8 cellular contexts compared by ENCODE assay signal in the genomic region with DNA sequence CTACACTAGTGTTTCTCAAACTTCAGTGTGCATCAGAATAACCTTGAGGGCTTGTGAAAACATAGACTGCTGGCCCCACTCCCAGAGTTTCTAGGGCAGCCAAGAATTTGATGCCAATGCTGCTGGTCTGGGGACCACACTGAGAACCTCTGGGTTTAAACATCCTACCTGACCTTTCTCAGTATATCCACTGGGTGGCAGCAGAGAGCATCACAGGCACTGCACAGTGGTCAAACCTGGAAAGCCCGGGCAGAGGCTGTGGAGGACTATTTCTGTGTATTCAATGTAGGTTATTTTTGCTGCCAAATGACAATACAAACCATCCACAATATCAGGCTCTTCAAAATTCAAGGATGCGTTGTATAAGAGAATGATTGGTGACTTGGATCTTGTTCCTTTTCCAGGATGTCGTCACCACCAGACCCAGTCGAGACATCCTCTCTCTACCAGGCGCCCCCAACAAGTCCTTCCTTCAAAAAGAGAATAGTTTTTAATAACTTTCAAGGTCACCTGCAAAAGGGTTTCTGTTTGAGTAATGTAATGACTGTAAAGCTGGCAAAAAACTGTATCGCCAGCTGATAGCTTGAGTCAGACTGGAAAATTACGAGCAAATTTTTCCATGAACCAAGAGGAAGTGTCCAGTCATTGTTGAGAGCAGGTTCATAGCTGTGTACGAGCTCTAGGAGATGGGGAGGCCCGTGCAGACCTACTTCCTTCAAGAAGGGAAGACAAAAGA. TPM values are rescaled to one million over a fixed set of nuclear protein-coding genes. Genes with fewer than 3 reads are reported as not detected.
DNase-seq lines count a peak whose midpoint lies in the region; ATAC-seq, FAIRE-seq and TF ChIP-seq lines count a peak whose summit lies in the region.

No MANE protein-coding gene starts in this region.

- H3K9me3 ChIP-seq in heart right ventricle = no peaks in the 10 kb centered on the region

- ATAC-seq in HG02623 (IDR thresholded peaks at IDR 0.05; ENCODE audit: unreplicated experiment) = peak; percentile 90
- ATAC-seq in activated naive CD8-positive, alpha-beta T cell treated with anti-CD3 and anti-CD28 coated beads, Interleukin-2, amount 50 U/mL, for 24 hours = peak; percentile 76
- peak; percentile 86 to 94 (median 92) for ATAC-seq in heart right ventricle

- TF ChIP-seq CTCF in heart right ventricle (IDR thresholded peaks at IDR 0.05) = peak; percentile 92 to 98 (median 94)
- peak; percentile 90 for TF ChIP-seq CTCF in retinal pigment epithelial cell (conservative IDR thresholded peaks at IDR 0.05; ENCODE audit: low read depth, low read length)

- no peak for TF ChIP-seq POLR2A in GM12892 (IDR thresholded peaks at IDR 0.05; ENCODE audit: low read depth, low read length)

- peak overlapping the region; percentile 87 for H3K27ac Mint-ChIP-seq in activated naive CD8-positive, alpha-beta T cell treated with anti-CD3 and anti-CD28 coated beads, Interleukin-2, amount 50 U/mL, for 24 hours

- H3K4me1 ChIP-seq in heart right ventricle = peaks cover 0 to 39% (median 25%) of the 10 kb centered on the region in 9 donors

- WGBS in heart right ventricle, 2 donors = 21 to 24% methylated on average over 9 of the region's 9 CpGs

- H3K36me3 ChIP-seq in heart right ventricle = no peaks in the 10 kb centered on the region

- peak; percentile 32 for DNase-seq in GM12892 (ENCODE audit: insufficient read length)
- peak; percentile 70 for DNase-seq in NCI-H1092 treated with DMSO at 0.1 percent for 48 hours (lab: John Stamatoyannopoulos, UW)
- peak; percentile 38 for DNase-seq in T follicular helper cell (ENCODE audit: low read depth)
- peak; percentile 63 for DNase-seq in activated naive CD8-positive, alpha-beta T cell treated with anti-CD3 and anti-CD28 coated beads, Interleukin-2, amount 50 U/mL, for 24 hours
- peak; percentile 47 to 87 for DNase-seq in heart right ventricle
- no peak for DNase-seq in retinal pigment epithelial cell (ENCODE audit: low read depth)
- DNase-seq in HuH-7.5 (ENCODE audit: low spot score) = no peak

- intact Hi-C loops in heart right ventricle (cut with DNase I) = loop anchor here (2.0 to 10.0 kb wide), 20 partner anchors 36 to 514 kb away; partner anchors contain the start of genes POLR2M (in 4 of the 10) and ALDH1A2 (in 2 of the 10)

- peak overlapping the region; percentile 52 for H3K4me3 Mint-ChIP-seq in activated naive CD8-positive, alpha-beta T cell treated with anti-CD3 and anti-CD28 coated beads, Interleukin-2, amount 50 U/mL, for 24 hours

- peak; percentile 93 for FAIRE-seq in GM12892 (lab: Jason Lieb, UNC)

- H3K27me3 ChIP-seq in heart right ventricle = peaks cover 0 to 4% (median 0%) of the 10 kb centered on the region in 7 donors

- H3K27me3 Mint-ChIP-seq in activated naive CD8-positive, alpha-beta T cell treated with anti-CD3 and anti-CD28 coated beads, Interleukin-2, amount 50 U/mL, for 24 hours = peaks cover 14% of the 10 kb centered on the region

- H3K36me3 Mint-ChIP-seq in activated naive CD8-positive, alpha-beta T cell treated with anti-CD3 and anti-CD28 coated beads, Interleukin-2, amount 50 U/mL, for 24 hours (ENCODE audit: low read depth) = peaks cover 3% of the 10 kb centered on the region

- H3K4me1 Mint-ChIP-seq in activated naive CD8-positive, alpha-beta T cell treated with anti-CD3 and anti-CD28 coated beads, Interleukin-2, amount 50 U/mL, for 24 hours = peaks cover 48% of the 10 kb centered on the region

- H3K27ac ChIP-seq in heart right ventricle = peak overlapping the region; percentile 33 to 84 (median 74)

- H3K4me3 ChIP-seq in heart right ventricle (peak overlapping the region in 4 of 10 donors; percentile 3 to 30 (median 12)), retinal pigment epithelial cell (ENCODE audit: low read length) (no peak overlapping the region)

- H3K9me3 Mint-ChIP-seq in activated naive CD8-positive, alpha-beta T cell treated with anti-CD3 and anti-CD28 coated beads, Interleukin-2, amount 50 U/mL, for 24 hours = peaks cover 4% of the 10 kb centered on the region

RNA-seq across cellular contexts. Expression of gene MYZAP, which starts 30.6 kb away (rescaled TPM):
- not detected for polyA plus RNA-seq in GM12892 (2012; ENCODE audit: missing spikeins)
- total RNA-seq in heart right ventricle = 1,000 to 10,000 TPM in 4 of 10 donors, 100 to 1,000 TPM in 6; 505 to 1,280 (median 954) TPM
- 100 to 1,000 TPM; 197 to 303 TPM for polyA plus RNA-seq in heart right ventricle

Comparison
In these comparisons a context has a peak if more than half of its experiments do, and no peak if none do; other contexts are left out.
1. DNase-seq: peak in GM12892 (single experiment), NCI-H1092 treated with DMSO at 0.1 percent for 48 hours (single experiment), T follicular helper cell (single experiment), activated naive CD8-positive, alpha-beta T cell treated with anti-CD3 and anti-CD28 coated beads, Interleukin-2, amount 50 U/mL, for 24 hours (single experiment) and heart right ventricle (2 of 2); none in retinal pigment epithelial cell (single experiment) and HuH-7.5 (single experiment).
2. Peak in every context shown above with its lines, with median percentiles within 50 percentile points of each other: ATAC-seq.